ENCODE assay signal across 13 cellular contexts in the genomic region with DNA sequence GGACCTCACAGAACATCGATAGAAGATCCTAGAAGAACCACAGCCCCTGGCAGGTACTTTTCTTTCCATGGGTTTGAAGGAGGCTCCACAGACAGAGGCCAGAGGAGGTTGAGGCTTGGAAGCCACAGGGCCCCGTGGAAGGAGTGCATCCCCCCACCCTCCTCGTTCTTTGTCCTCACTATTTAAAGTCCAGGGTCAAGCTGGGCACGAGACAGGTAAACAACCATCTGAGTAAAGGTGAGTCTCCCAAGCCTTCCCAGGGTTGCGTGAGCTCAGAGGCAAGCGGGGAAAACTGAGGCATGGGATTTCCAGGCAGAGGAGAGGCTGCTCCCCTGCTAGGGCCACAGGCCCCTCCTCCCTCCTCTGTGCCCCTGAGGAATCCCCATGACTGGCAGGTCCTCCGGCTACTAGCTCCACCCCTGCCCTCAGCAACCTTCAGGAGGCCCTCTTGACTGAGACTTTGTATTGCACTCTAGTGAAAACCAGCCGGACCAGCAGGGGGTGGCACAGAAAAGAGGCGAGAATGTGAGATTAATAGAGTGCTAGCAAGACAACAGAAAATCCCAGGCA. TPM values are rescaled to one million over a fixed set of nuclear protein-coding genes. Genes with fewer than 3 reads are reported as not detected.
DNase-seq lines count a peak whose midpoint lies in the region; ATAC-seq and TF ChIP-seq lines count a peak whose summit lies in the region.
"Had no signal": no experiment of that assay in that cellular context is flagged by ENCODE, and none has a peak within 500 bp of the region (broad histone marks: within the 10 kb centered on the region; RNA-seq: fewer than 3 reads in every experiment).

No MANE protein-coding gene starts in this region.

- H3K27me3 ChIP-seq in Caco-2 (replicated peaks; ENCODE audit: control insufficient read depth, insufficient read depth, low read length) (no peaks in the 10 kb centered on the region), liver (ENCODE audit: control insufficient read depth in 4 of 4, insufficient read depth in 4 of 4, low read length in 3 of 4) (no peaks in the 10 kb centered on the region)

- H3K4me3 ChIP-seq in Caco-2 (ENCODE audit: low read depth, low read length) = no peak overlapping the region
- no peak overlapping the region for H3K4me3 ChIP-seq in Jurkat, Clone E6-1 (ENCODE audit: low read length)
- H3K4me3 ChIP-seq in liver (ENCODE audit: low read depth in 1 of 3, low read length in 3 of 3) = no peak overlapping the region

- intact Hi-C loops in Caco-2 (cut with micrococcal nuclease; ENCODE audit: unreplicated experiment) = no loop called here

- peak in 1 of 2 donors; percentile 30 for TF ChIP-seq RAD21 in liver (IDR thresholded peaks at IDR 0.05)

- peaks cover 9% of the 10 kb centered on the region for H3K4me1 ChIP-seq in Caco-2
- peaks cover 7 to 34% (median 25%) of the 10 kb centered on the region in 4 donors for H3K4me1 ChIP-seq in liver (ENCODE audit: control insufficient read depth in 4 of 4, insufficient read depth in 4 of 4, low read length in 3 of 4)

- H3K36me3 ChIP-seq in Caco-2 (ENCODE audit: control insufficient read depth, insufficient read depth, low read length) = no peaks in the 10 kb centered on the region; the same call in 1 of the 2 replicates
- peaks cover 0 to 1% (median 0%) of the 10 kb centered on the region in 4 donors for H3K36me3 ChIP-seq in liver (ENCODE audit: control insufficient read depth in 4 of 4, insufficient read depth in 3 of 4, low read depth in 1 of 4, low read length in 3 of 4)

- no peak overlapping the region for H3K9ac ChIP-seq in liver (ENCODE audit: low read depth in 1 of 2, low read length in 2 of 2)

- ATAC-seq in activated T-helper 17 cell treated with anti-CD3 and anti-CD28 coated beads, Interleukin-2, amount 50 U/mL, for 72 hours (replicated peaks) = no peak
- no peak for ATAC-seq in HG03571 (IDR thresholded peaks at IDR 0.05; ENCODE audit: unreplicated experiment)
- ATAC-seq: stimulated activated memory B cell treated with anti-CD40 and anti-IgM and Interleukin-4, amounts not matched to agents 10 μg/mL and 1 μg/mL and 100 μg/mL, for 72 hours had no signal

- TF ChIP-seq CTCF in Caco-2 (IDR thresholded peaks at IDR 0.05; ENCODE audit: insufficient read depth in 1 of 2, low read depth in 1 of 2, low read length in 1 of 2, severe bottlenecking in 1 of 2, unreplicated experiment in 1 of 2) (peak in 1 of 2 experiments; percentile 30), liver (IDR thresholded peaks at IDR 0.05; ENCODE audit: low read depth, low read length, missing input control) (no peak)

- H3K4me1 Mint-ChIP-seq in Caco-2 (ENCODE audit: low read depth, unreplicated experiment) = peaks cover 12% of the 10 kb centered on the region
- no peaks in the 10 kb centered on the region for H3K4me1 Mint-ChIP-seq in activated T-helper 17 cell treated with anti-CD3 and anti-CD28 coated beads, Interleukin-2, amount 50 U/mL, for 72 hours
- H3K4me1 Mint-ChIP-seq: stimulated activated memory B cell treated with anti-CD40 and anti-IgM and Interleukin-4, amounts not matched to agents 10 μg/mL and 1 μg/mL and 100 μg/mL, for 72 hours had no signal

- no TSS peak for BruUV-seq in Caco-2 (replicated peaks; lab: Mats Ljungman, UMichigan)

- H3K9me3 ChIP-seq in Caco-2 = no peaks in the 10 kb centered on the region
- no peaks in the 10 kb centered on the region for H3K9me3 ChIP-seq in liver (ENCODE audit: control insufficient read depth in 4 of 4, low read length in 3 of 4)

- POLR2A ChIA-PET in Caco-2 (lab: Charles Lee) = no interaction called here

- no peaks in the 10 kb centered on the region for H3K9me3 Mint-ChIP-seq in Caco-2 (ENCODE audit: unreplicated experiment)
- H3K9me3 Mint-ChIP-seq in activated T-helper 17 cell treated with anti-CD3 and anti-CD28 coated beads, Interleukin-2, amount 50 U/mL, for 72 hours = no peaks in the 10 kb centered on the region
- H3K9me3 Mint-ChIP-seq: stimulated activated memory B cell treated with anti-CD40 and anti-IgM and Interleukin-4, amounts not matched to agents 10 μg/mL and 1 μg/mL and 100 μg/mL, for 72 hours had no signal

- peak overlapping the region; percentile 70 to 81 for H3K27ac ChIP-seq in liver (ENCODE audit: low read depth in 1 of 2, low read length in 2 of 2)

- H3K27me3 Mint-ChIP-seq in Caco-2 (ENCODE audit: insufficient read depth, unreplicated experiment) = no peaks in the 10 kb centered on the region
- H3K27me3 Mint-ChIP-seq in activated T-helper 17 cell treated with anti-CD3 and anti-CD28 coated beads, Interleukin-2, amount 50 U/mL, for 72 hours = no peaks in the 10 kb centered on the region

- CTCF ChIA-PET in Caco-2 (lab: Charles Lee) = no interaction called here

- H3K36me3 Mint-ChIP-seq in Caco-2 (ENCODE audit: insufficient read depth, unreplicated experiment) = no peaks in the 10 kb centered on the region
- H3K36me3 Mint-ChIP-seq in activated T-helper 17 cell treated with anti-CD3 and anti-CD28 coated beads, Interleukin-2, amount 50 U/mL, for 72 hours (ENCODE audit: low read depth) = no peaks in the 10 kb centered on the region

- peak; percentile 60 to 75 for DNase-seq in Caco-2
- DNase-seq in Jurkat, Clone E6-1 (ENCODE audit: low read depth, low spot score) = peak; percentile 60
- DNase-seq in SW480 (ENCODE audit: low spot score) = peak; percentile 34
- no peak for DNase-seq in NCI-H1092 (lab: John Stamatoyannopoulos, UW)
- DNase-seq in activated CD4-positive, alpha-beta T cell treated with anti-CD3 and anti-CD28 coated beads, Interleukin-2, amount 50 U/mL, for 4 hours = no peak
- DNase-seq: activated effector memory CD4-positive, alpha-beta T cell treated with Interleukin-2 at 50 U/mL for 16 hours; cortex of kidney; glutamatergic neuron had no signal

- 35% methylated on average over 9 of the region's 9 CpGs for WGBS in liver

- H3K27ac Mint-ChIP-seq in Caco-2 (ENCODE audit: unreplicated experiment) = peak overlapping the region; percentile 55
- no peak overlapping the region for H3K27ac Mint-ChIP-seq in activated T-helper 17 cell treated with anti-CD3 and anti-CD28 coated beads, Interleukin-2, amount 50 U/mL, for 72 hours
- H3K27ac Mint-ChIP-seq: stimulated activated memory B cell treated with anti-CD40 and anti-IgM and Interleukin-4, amounts not matched to agents 10 μg/mL and 1 μg/mL and 100 μg/mL, for 72 hours had no signal

- no peak overlapping the region for H3K4me3 Mint-ChIP-seq in Caco-2 (ENCODE audit: unreplicated experiment)
- H3K4me3 Mint-ChIP-seq in activated T-helper 17 cell treated with anti-CD3 and anti-CD28 coated beads, Interleukin-2, amount 50 U/mL, for 72 hours = no peak overlapping the region
- H3K4me3 Mint-ChIP-seq: stimulated activated memory B cell treated with anti-CD40 and anti-IgM and Interleukin-4, amounts not matched to agents 10 μg/mL and 1 μg/mL and 100 μg/mL, for 72 hours had no signal

TF ChIP-seq in liver, 16 proteins besides CTCF, POLR2A, EP300 and RAD21:
- TF ChIP-seq RXRA (IDR thresholded peaks at IDR 0.05) (peak; percentile 14 to 45), HNF4G (IDR thresholded peaks at IDR 0.05) (no peak), SP1 (IDR thresholded peaks at IDR 0.05) (no peak), HNF4A (conservative IDR thresholded peaks at IDR 0.05) (peak; percentile 61 to 83)

RNA-seq across cellular contexts. Expression of gene SULT1A2, which starts 0.9 kb away (rescaled TPM):
- 0.43 TPM in 1 of 2 replicates, not detected in the other for total RNA-seq in Caco-2 (2022)
- polyA plus RNA-seq in Jurkat, Clone E6-1 (2012; ENCODE audit: insufficient read depth, insufficient read length) = 1.4 TPM
- 10 to 100 TPM in 1 of 2 donors, 1 to 10 TPM in 1; 1.6 to 19.2 TPM for total RNA-seq in liver
- polyA plus RNA-seq in liver = 10 to 100 TPM; 10.6 to 29.4 TPM
- total RNA-seq in activated T-helper 17 cell treated with anti-CD3 and anti-CD28 coated beads, Interleukin-2, amount 50 U/mL, for 72 hours = under 1 TPM in 1 of 2 donors, not detected in 1; 0.48 TPM

RNA-seq across cellular contexts. Expression of gene SULT1A1, which starts 12.1 kb away (rescaled TPM):
- total RNA-seq in Caco-2 (2022) = 8.9 and 9.1 TPM in 2 replicates
- 33.5 TPM for polyA plus RNA-seq in Jurkat, Clone E6-1 (2012; ENCODE audit: insufficient read depth, insufficient read length)
- 10 to 100 TPM; 25.3 to 94.5 TPM for total RNA-seq in liver
- 100 to 1,000 TPM; 110 to 143 TPM for polyA plus RNA-seq in liver
- total RNA-seq in activated T-helper 17 cell treated with anti-CD3 and anti-CD28 coated beads, Interleukin-2, amount 50 U/mL, for 72 hours = 1 to 10 TPM; 5.9 to 7.1 TPM

RNA-seq across cellular contexts. Expression of gene NPIPB8, which starts 40.1 kb away (rescaled TPM):
- total RNA-seq in Caco-2 (2022) = 0.48 TPM in 1 of 2 replicates, not detected in the other
- not detected for polyA plus RNA-seq in Jurkat, Clone E6-1 (2012; ENCODE audit: insufficient read depth, insufficient read length)
- total RNA-seq in liver = under 1 TPM in 1 of 2 donors, not detected in 1; 0.08 TPM
- polyA plus RNA-seq in liver = under 1 TPM in 1 of 2 donors, not detected in 1; 0.53 TPM
- not detected for total RNA-seq in activated T-helper 17 cell treated with anti-CD3 and anti-CD28 coated beads, Interleukin-2, amount 50 U/mL, for 72 hours

RNA-seq across cellular contexts. Expression of gene SGF29, which starts 44.1 kb away (rescaled TPM):
- total RNA-seq in Caco-2 (2022) (29.8 and 31.1 TPM in 2 replicates), liver (10 to 100 TPM in 1 of 2 donors, 1 to 10 TPM in 1; 6.5 to 11.5 TPM)
- 50.3 TPM for polyA plus RNA-seq in Jurkat, Clone E6-1 (2012; ENCODE audit: insufficient read depth, insufficient read length)
- 10 to 100 TPM in 1 of 2 donors, 1 to 10 TPM in 1; 9.4 to 18.1 TPM for polyA plus RNA-seq in liver
- 10 to 100 TPM; 14.7 to 18.5 TPM for total RNA-seq in activated T-helper 17 cell treated with anti-CD3 and anti-CD28 coated beads, Interleukin-2, amount 50 U/mL, for 72 hours

RNA-seq across cellular contexts. Expression of gene NUPR1, which starts 59.0 kb away (rescaled TPM):
- 8.8 and 16.6 TPM in 2 replicates for total RNA-seq in Caco-2 (2022)
- not detected for polyA plus RNA-seq in Jurkat, Clone E6-1 (2012; ENCODE audit: insufficient read depth, insufficient read length)
- 10 to 100 TPM; 10.9 to 16.1 TPM for total RNA-seq in liver
- polyA plus RNA-seq in liver = 100 to 1,000 TPM; 109 to 305 TPM
- not detected for total RNA-seq in activated T-helper 17 cell treated with anti-CD3 and anti-CD28 coated beads, Interleukin-2, amount 50 U/mL, for 72 hours
- total RNA-seq: T-helper 2 cell treated with Interferon-gamma antibody and Interleukin-4, amounts not matched to agents 100 ng/mL and 5 ng/mL, for 36 hours had no signal

Comparison
In these comparisons a context has a peak if more than half of its experiments do, and no peak if none do; other contexts are left out.
1. DNase-seq: peak in Caco-2 (2 of 2), Jurkat, Clone E6-1 (single experiment) and SW480 (single experiment); none in NCI-H1092 (single experiment) and activated CD4-positive, alpha-beta T cell treated with anti-CD3 and anti-CD28 coated beads, Interleukin-2, amount 50 U/mL, for 4 hours (0 of 2).